ENCODE assay signal across 13 cellular contexts in the genomic region with DNA sequence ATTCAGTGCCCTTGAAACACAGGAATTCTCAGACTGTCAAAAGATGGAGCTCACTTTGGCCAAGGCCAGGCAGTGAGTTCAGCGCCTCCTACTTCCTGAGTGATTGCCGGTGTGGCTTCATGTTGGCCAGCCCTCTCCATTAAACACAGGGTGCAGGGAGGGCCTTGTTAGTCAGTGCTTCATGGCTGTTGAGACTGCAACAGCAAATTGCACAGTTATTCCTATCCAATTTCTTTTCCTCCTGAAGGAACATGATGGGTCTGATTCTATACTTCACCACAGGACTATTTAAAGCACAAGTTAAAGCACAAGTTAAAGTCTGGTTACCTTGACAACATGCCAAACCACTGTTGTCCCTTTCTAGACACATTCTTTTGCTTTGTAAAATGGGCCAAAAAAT.
DNase-seq lines count a peak whose midpoint lies in the region; TF ChIP-seq lines count a peak whose summit lies in the region.
"Had no signal": no experiment of that assay in that cellular context is flagged by ENCODE, and none has a peak within 500 bp of the region (broad histone marks: within the 10 kb centered on the region; RNA-seq: fewer than 3 reads in every experiment).

No MANE protein-coding gene starts in this region.

- H3K36me3 ChIP-seq in neural progenitor cell (no peaks in the 10 kb centered on the region), Karpas-422 (ENCODE audit: insufficient read depth, low read length) (no peaks in the 10 kb centered on the region)

- no peaks in the 10 kb centered on the region for H3K9me2 ChIP-seq in Karpas-422 (replicated peaks; ENCODE audit: insufficient read depth, low read length)

- H3K27me3 ChIP-seq in neural progenitor cell (no peaks in the 10 kb centered on the region), Karpas-422 (ENCODE audit: low read length) (0 out of 2 replicates have a peak, but pooled peaks cover 3% of the 10 kb centered on the region)

- H3K36me3 Mint-ChIP-seq in neural progenitor cell, result peaks cover 38% of the 10 kb centered on the region
- H3K36me3 Mint-ChIP-seq in activated T-helper 1 cell treated with anti-CD3 and anti-CD28 coated beads, Interleukin-12 subunit alpha, Interleukin-12 subunit beta, Interleukin-2, Interleukin-4 antibody, amounts not matched to agents 30 ng/mL and 10 ng/mL and 1 ng/mL, durations not matched to agents 14 hours and 24 hours and 36 hours (ENCODE audit: low read depth), result peaks cover 2% of the 10 kb centered on the region

- H3F3A ChIP-seq in neural progenitor cell (ENCODE audit: low read depth), result no peaks in the 10 kb centered on the region

- H3K4me2 ChIP-seq in neural progenitor cell (no peak overlapping the region), Karpas-422 (ENCODE audit: low read depth, low read length, poor library complexity, severe bottlenecking) (no peak overlapping the region)

- H3K9ac ChIP-seq in neural progenitor cell, result no peak overlapping the region
- H3K9ac ChIP-seq in Karpas-422 (ENCODE audit: low read length), result no peak overlapping the region

- H3K4me1 Mint-ChIP-seq in neural progenitor cell, result peaks cover 48% of the 10 kb centered on the region
- peaks cover 14% of the 10 kb centered on the region for H3K4me1 Mint-ChIP-seq in activated T-helper 1 cell treated with anti-CD3 and anti-CD28 coated beads, Interleukin-12 subunit alpha, Interleukin-12 subunit beta, Interleukin-2, Interleukin-4 antibody, amounts not matched to agents 30 ng/mL and 10 ng/mL and 1 ng/mL, durations not matched to agents 14 hours and 24 hours and 36 hours (ENCODE audit: low read depth)

- no peak overlapping the region for H3K4me3 Mint-ChIP-seq in neural progenitor cell
- no peak overlapping the region for H3K4me3 Mint-ChIP-seq in activated T-helper 1 cell treated with anti-CD3 and anti-CD28 coated beads, Interleukin-12 subunit alpha, Interleukin-12 subunit beta, Interleukin-2, Interleukin-4 antibody, amounts not matched to agents 30 ng/mL and 10 ng/mL and 1 ng/mL, durations not matched to agents 14 hours and 24 hours and 36 hours

- DNase-seq in H4 (ENCODE audit: low spot score) (peak; percentile 83), RPMI8226 (peak; percentile 60), fibroblast of the aortic adventitia (ENCODE audit: low read depth) (peak; percentile 68), neural progenitor cell (ENCODE audit: low spot score) (no peak), NCI-H187 treated with DMSO at 0.1 percent for 48 hours (lab: John Stamatoyannopoulos, UW) (no peak), putamen (ENCODE audit: low spot score) (no peak), Karpas-422 (no peak)
- no peak for DNase-seq in activated T-helper 1 cell treated with anti-CD3 and anti-CD28 coated beads, Interleukin-12 subunit alpha, Interleukin-12 subunit beta, Interleukin-2, Interleukin-4 antibody, amounts not matched to agents 30 ng/mL and 10 ng/mL and 1 ng/mL, durations not matched to agents 14 hours and 24 hours and 36 hours (ENCODE audit: low spot score)
- DNase-seq: activated T-cell treated with anti-CD3 and anti-CD28 coated beads, Interleukin-2, amount 50 U/mL, for 48 hours; DMS153; NCI-H146; OCI-M1 had no signal

- H3K4me3 ChIP-seq in fibroblast of the aortic adventitia (ENCODE audit: low read depth, low read length) (no peak overlapping the region), neural progenitor cell (no peak overlapping the region), Karpas-422 (ENCODE audit: low read length) (no peak overlapping the region)

- no peak for TF ChIP-seq CTCF in fibroblast of the aortic adventitia (IDR thresholded peaks at IDR 0.05; ENCODE audit: insufficient read depth, low read length)
- no peak for TF ChIP-seq CTCF in neural progenitor cell (IDR thresholded peaks at IDR 0.05)

- H2AFZ ChIP-seq in neural progenitor cell (replicated peaks), result no peak overlapping the region
- H2AFZ ChIP-seq in Karpas-422 (ENCODE audit: low read length), result no peak overlapping the region

- H3K27ac Mint-ChIP-seq in neural progenitor cell, result peak overlapping the region; percentile 81
- no peak overlapping the region for H3K27ac Mint-ChIP-seq in activated T-helper 1 cell treated with anti-CD3 and anti-CD28 coated beads, Interleukin-12 subunit alpha, Interleukin-12 subunit beta, Interleukin-2, Interleukin-4 antibody, amounts not matched to agents 30 ng/mL and 10 ng/mL and 1 ng/mL, durations not matched to agents 14 hours and 24 hours and 36 hours

- no peak overlapping the region for H3K27ac ChIP-seq in neural progenitor cell
- no peak overlapping the region for H3K27ac ChIP-seq in Karpas-422 (ENCODE audit: low read length)
- H3K27ac ChIP-seq: VCaP had no signal

- H3K9me3 ChIP-seq in neural progenitor cell (ENCODE audit: low read depth) (no peaks in the 10 kb centered on the region), Karpas-422 (ENCODE audit: low read length) (no peaks in the 10 kb centered on the region)

- H3K9me3 Mint-ChIP-seq in neural progenitor cell, result no peaks in the 10 kb centered on the region
- no peaks in the 10 kb centered on the region for H3K9me3 Mint-ChIP-seq in activated T-helper 1 cell treated with anti-CD3 and anti-CD28 coated beads, Interleukin-12 subunit alpha, Interleukin-12 subunit beta, Interleukin-2, Interleukin-4 antibody, amounts not matched to agents 30 ng/mL and 10 ng/mL and 1 ng/mL, durations not matched to agents 14 hours and 24 hours and 36 hours

- no peaks in the 10 kb centered on the region for H3K79me2 ChIP-seq in neural progenitor cell (ENCODE audit: low read depth)
- no peaks in the 10 kb centered on the region for H3K79me2 ChIP-seq in Karpas-422 (ENCODE audit: low read length)

- intact Hi-C loops in activated T-helper 1 cell treated with anti-CD3 and anti-CD28 coated beads, Interleukin-12 subunit alpha, Interleukin-12 subunit beta, Interleukin-2, Interleukin-4 antibody, amounts not matched to agents 30 ng/mL and 10 ng/mL and 1 ng/mL, durations not matched to agents 14 hours and 24 hours and 36 hours (cut with micrococcal nuclease), result no loop called here

- H3K4me1 ChIP-seq in neural progenitor cell (peaks cover 19% of the 10 kb centered on the region), Karpas-422 (ENCODE audit: low read length) (0 out of 2 replicates have a peak, but pooled peaks cover 3% of the 10 kb centered on the region)

- H4K20me1 ChIP-seq in neural progenitor cell (ENCODE audit: low read depth) (no peaks in the 10 kb centered on the region), Karpas-422 (ENCODE audit: insufficient read depth, low read depth, low read length) (no peaks in the 10 kb centered on the region)

- no peaks in the 10 kb centered on the region for H3K27me3 Mint-ChIP-seq in neural progenitor cell (ENCODE audit: insufficient read depth, low read depth)
- peaks cover 20% of the 10 kb centered on the region for H3K27me3 Mint-ChIP-seq in activated T-helper 1 cell treated with anti-CD3 and anti-CD28 coated beads, Interleukin-12 subunit alpha, Interleukin-12 subunit beta, Interleukin-2, Interleukin-4 antibody, amounts not matched to agents 30 ng/mL and 10 ng/mL and 1 ng/mL, durations not matched to agents 14 hours and 24 hours and 36 hours (ENCODE audit: insufficient read depth)

Comparison
In these comparisons a context has a peak if more than half of its experiments do, and no peak if none do; other contexts are left out.
1. DNase-seq: peak in H4 (single experiment), RPMI8226 (single experiment) and fibroblast of the aortic adventitia (single experiment); none in neural progenitor cell (single experiment), NCI-H187 treated with DMSO at 0.1 percent for 48 hours (single experiment), putamen (single experiment), Karpas-422 (single experiment) and activated T-helper 1 cell treated with anti-CD3 and anti-CD28 coated beads, Interleukin-12 subunit alpha, Interleukin-12 subunit beta, Interleukin-2, Interleukin-4 antibody, amounts not matched to agents 30 ng/mL and 10 ng/mL and 1 ng/mL, durations not matched to agents 14 hours and 24 hours and 36 hours (single experiment).